ENCODE assay signal across 7 cellular contexts in the genomic region with DNA sequence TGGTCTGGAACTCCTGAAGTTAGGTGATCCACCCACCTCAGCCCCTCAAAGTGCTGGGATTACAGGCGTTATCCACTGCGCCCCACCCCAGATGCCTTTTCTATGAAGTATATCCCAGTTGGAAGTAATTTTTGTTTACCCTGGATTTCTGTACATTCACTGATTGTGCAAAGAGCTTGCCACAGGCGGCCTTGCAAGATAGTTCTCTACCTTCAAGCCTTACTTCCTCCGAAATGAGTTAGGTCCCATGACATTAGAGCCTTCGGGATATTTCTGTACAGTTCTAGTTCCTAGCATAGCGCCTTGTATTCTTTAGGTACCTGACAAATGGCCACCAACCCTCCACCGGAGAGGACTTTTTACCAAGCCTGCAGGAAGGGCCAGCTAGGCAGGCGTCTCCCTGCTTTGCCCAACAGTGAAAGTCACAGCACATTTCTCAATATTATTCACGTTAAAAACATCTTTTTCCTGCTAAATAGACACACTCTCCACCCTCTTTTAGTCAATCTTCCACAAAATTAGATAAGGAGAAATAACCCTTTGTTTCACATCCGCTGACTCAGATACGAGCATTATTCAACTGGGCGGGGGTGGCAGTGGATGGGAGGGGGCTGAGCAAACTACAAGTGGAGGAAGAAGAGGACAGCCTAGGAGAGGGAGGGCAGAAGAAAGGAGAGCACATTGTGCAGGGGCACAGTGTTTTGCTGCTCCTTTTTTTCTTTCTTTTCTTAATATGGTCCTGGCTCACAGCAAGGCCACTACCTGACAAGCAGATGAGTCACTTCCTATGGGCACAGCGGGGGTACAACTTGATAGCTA. TPM values are rescaled to one million over a fixed set of nuclear protein-coding genes. Genes with fewer than 3 reads are reported as not detected.
DNase-seq lines count a peak whose midpoint lies in the region; ATAC-seq and TF ChIP-seq lines count a peak whose summit lies in the region.

No MANE protein-coding gene starts in this region.

- H4K91ac ChIP-seq in H9 (ENCODE audit: insufficient read length, low read depth, low read length), result no peak overlapping the region

- H2BK20ac ChIP-seq in H9 (ENCODE audit: low read depth, low read length, poor library complexity, severe bottlenecking), result no peak overlapping the region

- peaks cover 0 to 3% of the 10 kb centered on the region in 2 experiments; a peak in 3 of 5 replicates for H3K9me3 Mint-ChIP-seq in H9

- no peak overlapping the region for H3K18ac ChIP-seq in H9 (ENCODE audit: insufficient read length, low read depth, low read length)

- H3K4me3 Mint-ChIP-seq in H9, result peak overlapping the region; percentile 80 to 85

- H3K4me3 ChIP-seq in mucosa of descending colon, result no peak overlapping the region

- H3K23me2 ChIP-seq in H9 (ENCODE audit: insufficient read length, low read depth, low read length, poor library complexity, severe bottlenecking), result peaks cover 18% of the 10 kb centered on the region

- H3K9ac ChIP-seq in H9 (ENCODE audit: extremely low read depth, insufficient read length, low read length), result no peak overlapping the region

- no peak overlapping the region for H3T11ph ChIP-seq in H9 (ENCODE audit: low read length)

- no peak overlapping the region for H2AK5ac ChIP-seq in H9 (ENCODE audit: insufficient read length, low read length)

- peaks cover 14% of the 10 kb centered on the region for H3K4me1 ChIP-seq in H9 (ENCODE audit: insufficient read depth, low read length)
- peaks cover 13% of the 10 kb centered on the region for H3K4me1 ChIP-seq in mucosa of descending colon (ENCODE audit: low read depth)

- no peaks in the 10 kb centered on the region for H4K20me1 ChIP-seq in H9 (ENCODE audit: control insufficient read depth, insufficient read depth, insufficient read length)

- peak overlapping the region; percentile 37 to 96 (median 58); a peak in 6 of 7 replicates for H3K27ac Mint-ChIP-seq in H9

- H3K36me3 ChIP-seq in mucosa of descending colon (ENCODE audit: low read depth), result no peaks in the 10 kb centered on the region

- peak overlapping the region; percentile 61 for H3K4me2 ChIP-seq in H9 (ENCODE audit: insufficient read depth, insufficient read length, low read length)

- H3K4me1 Mint-ChIP-seq in H9, result peaks cover 35 to 51% of the 10 kb centered on the region in 2 experiments

- no peak overlapping the region for H2BK15ac ChIP-seq in H9 (ENCODE audit: low read depth, low read length)

- WGBS in H9 (ENCODE audit: extremely low coverage, insufficient read length, low lambda C conversion rate), result no CpG with 5 or more reads among the region's 13 CpGs

- H2BK5ac ChIP-seq in H9 (ENCODE audit: insufficient read length, low read length), result no peak overlapping the region

- DNase-seq in H9 (peak; percentile 90), RKO (ENCODE audit: low spot score) (peak; percentile 99), dermis blood vessel endothelial cell (peak; percentile 84), mucosa of descending colon (no peak), KG1 (lab: John Stamatoyannopoulos, UW) (no peak), NCI-H2107 (lab: John Stamatoyannopoulos, UW) (no peak)

- H3K9me3 ChIP-seq in H9 (ENCODE audit: control insufficient read depth, low read depth, low read length) (no peaks in the 10 kb centered on the region), mucosa of descending colon (no peaks in the 10 kb centered on the region)

- peaks cover 3 to 21% (median 4%) of the 10 kb centered on the region in 3 experiments; a peak in 5 of 7 replicates for H3K36me3 Mint-ChIP-seq in H9 (ENCODE audit: insufficient read depth in 1 of 3, low read depth in 3 of 3)

- ATAC-seq in mucosa of descending colon (peak; percentile 10), GM18520 (IDR thresholded peaks at IDR 0.05; ENCODE audit: unreplicated experiment) (no peak)

- peaks cover 6% of the 10 kb centered on the region for H3K27me3 Mint-ChIP-seq in H9 (ENCODE audit: low read depth)

- no peaks in the 10 kb centered on the region for H3K79me2 ChIP-seq in H9 (ENCODE audit: insufficient read depth, low read length)

- H3K79me1 ChIP-seq in H9 (ENCODE audit: insufficient read depth, low read depth, low read length, poor library complexity, severe bottlenecking), result no peaks in the 10 kb centered on the region

- no peaks in the 10 kb centered on the region for H3K27me3 ChIP-seq in H9 (ENCODE audit: insufficient read depth, low read length)

- no peak overlapping the region for H2BK120ac ChIP-seq in H9 (ENCODE audit: low read depth, low read length, poor library complexity, severe bottlenecking)

- H3K14ac ChIP-seq in H9 (ENCODE audit: insufficient read depth, low read length), result no peak overlapping the region

- intact Hi-C loops in mucosa of descending colon (cut with DNase I, micrococcal nuclease), result no loop called here

- H4K5ac ChIP-seq in H9 (ENCODE audit: insufficient read length, low read depth, low read length), result no peak overlapping the region

- H2BK12ac ChIP-seq in H9 (ENCODE audit: insufficient read length, low read depth, low read length), result no peak overlapping the region

- H2AFZ ChIP-seq in H9 (ENCODE audit: low read length), result no peak overlapping the region

- no peak overlapping the region for H3K23ac ChIP-seq in H9 (ENCODE audit: insufficient read length, low read depth, low read length)

- H3K56ac ChIP-seq in H9 (ENCODE audit: insufficient read length, low read depth, low read length), result no peak overlapping the region

- no peak overlapping the region for H3K4ac ChIP-seq in H9 (ENCODE audit: low read depth, low read length)

- peak overlapping the region; percentile 75 for H3K27ac ChIP-seq in H9 (ENCODE audit: insufficient read length, low read depth, low read length)

- TF ChIP-seq CTCF in H9 (conservative IDR thresholded peaks at IDR 0.05), result no peak
- no peak for TF ChIP-seq CTCF in mucosa of descending colon (IDR thresholded peaks at IDR 0.05)

- no peak overlapping the region for H4K8ac ChIP-seq in H9 (replicated peaks; ENCODE audit: insufficient read length, low read depth, low read length)

RNA-seq across cellular contexts. Expression of a gene that starts 40.0 kb away (rescaled TPM):
- total RNA-seq in H9 (2021) (123 and 130 TPM in 2 replicates), dermis blood vessel endothelial cell (12.0 and 13.4 TPM in 2 replicates), mucosa of descending colon (10 to 100 TPM in 2 of 3 donors, 1 to 10 TPM in 1; 7.3 to 21.4 (median 15.2) TPM)

Comparison
In these comparisons a context has a peak if more than half of its experiments do, and no peak if none do; other contexts are left out.
1. DNase-seq: peak in H9 (single experiment), RKO (single experiment) and dermis blood vessel endothelial cell (single experiment); none in mucosa of descending colon (0 of 3), KG1 (single experiment) and NCI-H2107 (single experiment).